ENCODE assay signal across 8 cellular contexts in the genomic region with DNA sequence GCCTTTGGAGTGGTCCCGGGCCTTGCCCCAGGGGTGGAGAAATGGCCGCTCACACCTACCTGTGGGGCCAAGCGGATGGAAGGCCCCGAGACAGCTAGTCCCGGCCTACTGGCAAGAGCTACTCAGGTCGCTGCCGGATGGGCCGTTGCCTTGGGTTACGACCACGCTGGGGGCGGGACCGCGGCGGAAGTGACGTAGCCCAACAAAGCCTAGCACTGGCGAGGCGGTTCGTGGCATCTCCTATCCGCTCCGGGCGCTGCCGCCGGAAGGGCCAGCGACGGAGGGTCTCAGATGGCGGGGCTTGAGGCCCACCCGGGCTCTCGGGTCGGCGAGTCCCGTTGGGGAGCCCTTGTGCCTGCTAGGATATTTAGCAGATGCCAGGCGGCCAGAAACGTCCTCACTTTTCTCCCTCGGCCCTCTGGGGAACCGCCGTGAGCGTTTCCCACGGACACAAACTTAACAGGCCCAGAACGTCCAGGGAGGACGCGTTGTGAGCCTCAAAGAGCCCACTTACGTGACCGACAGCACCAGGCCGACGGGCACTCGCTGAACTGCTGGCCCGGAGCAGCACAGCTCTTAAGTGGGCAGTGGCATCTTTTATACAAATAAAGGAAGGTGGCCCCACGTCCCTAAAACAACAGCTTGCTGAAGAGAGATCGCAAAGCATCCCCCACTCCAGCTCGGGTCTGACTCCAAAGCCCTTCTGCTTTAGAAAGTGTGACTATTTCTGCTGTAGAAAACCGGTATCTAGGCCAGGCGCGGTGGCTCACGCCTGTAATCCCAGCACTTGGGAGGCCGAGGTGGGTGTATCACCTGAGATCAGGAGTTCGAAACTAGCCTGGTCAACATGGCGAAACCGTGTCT. TPM values are rescaled to one million over a fixed set of nuclear protein-coding genes. Genes with fewer than 3 reads are reported as not detected.
DNase-seq lines count a peak whose midpoint lies in the region; ATAC-seq and TF ChIP-seq lines count a peak whose summit lies in the region.

C16orf46 (minus strand) TSS at position 162 of the 864 bp plus-strand sequence. CDS start 13,283 bp downstream, outside the sequence.

- no peak for TF ChIP-seq CTCF in progenitor cell of endocrine pancreas (IDR thresholded peaks at IDR 0.05; ENCODE audit: unreplicated experiment)
- no peak for TF ChIP-seq CTCF in upper lobe of right lung (IDR thresholded peaks at IDR 0.05)

- H3K27me3 Mint-ChIP-seq in progenitor cell of endocrine pancreas: no peaks in the 10 kb centered on the region

- no peaks in the 10 kb centered on the region for H3K4me1 Mint-ChIP-seq in progenitor cell of endocrine pancreas (ENCODE audit: low read depth)

- no peaks in the 10 kb centered on the region for H3K27me3 ChIP-seq in upper lobe of right lung

- peak within 1 kb of the TSS; percentile 76 for H3K4me3 ChIP-seq in upper lobe of right lung

- no peaks in the 10 kb centered on the region for H3K36me3 ChIP-seq in upper lobe of right lung

- no peaks in the 10 kb centered on the region for H3K36me3 Mint-ChIP-seq in progenitor cell of endocrine pancreas (ENCODE audit: insufficient read depth)

- H3K27ac Mint-ChIP-seq in progenitor cell of endocrine pancreas: no peak within 1 kb of the TSS

- ATAC-seq in HG02870 (IDR thresholded peaks at IDR 0.05; ENCODE audit: unreplicated experiment) (peak; percentile 96), left ventricle myocardium superior (peak; percentile 99), upper lobe of right lung (peak; percentile 98)

- intact Hi-C loops in left ventricle myocardium superior (cut with micrococcal nuclease) (loop anchor here (5.0 kb wide), 1 partner anchor 70 kb away; the partner anchor contains the start of genes CENPN and CMC2), upper lobe of right lung (cut with DNase I) (no loop called here)

- no peaks in the 10 kb centered on the region for H3K9me3 ChIP-seq in upper lobe of right lung

- peaks cover 11% of the 10 kb centered on the region for H3K4me1 ChIP-seq in upper lobe of right lung

- peak; percentile 81 for TF ChIP-seq POLR2A in GM15510 (IDR thresholded peaks at IDR 0.05; ENCODE audit: borderline replicate concordance, extremely low read depth, insufficient read length)

- DNase-seq in NCI-H146 (lab: John Stamatoyannopoulos, UW) (peak; percentile 91), T follicular helper cell (ENCODE audit: low read depth) (peak; percentile 91), amniotic stem cell (lab: John Stamatoyannopoulos, UW) (peak; percentile 86), left ventricle myocardium superior (peak; percentile 98), progenitor cell of endocrine pancreas (ENCODE audit: low spot score, unreplicated experiment) (peak; percentile 95), upper lobe of right lung (peak; percentile 99)

- H3K9me3 Mint-ChIP-seq in progenitor cell of endocrine pancreas (ENCODE audit: low read depth): no peaks in the 10 kb centered on the region

- H3K27ac ChIP-seq in upper lobe of right lung: peak within 1 kb of the TSS; percentile 92

- H3K4me3 Mint-ChIP-seq in progenitor cell of endocrine pancreas (ENCODE audit: low read depth): no peak within 1 kb of the TSS

RNA-seq across cellular contexts. Expression of gene C16orf46, which starts in this region (rescaled TPM):
- total RNA-seq in left ventricle myocardium superior (0.69 TPM), progenitor cell of endocrine pancreas (2.9 and 3.8 TPM in 2 replicates), upper lobe of right lung (1.5 TPM)

Comparison
In these comparisons a context has a peak if more than half of its experiments do, and no peak if none do; other contexts are left out.
1. Peak in every context shown above with its lines: DNase-seq, ATAC-seq, H3K4me3 ChIP-seq and H3K27ac ChIP-seq.
2. Peak in DNase-seq and ATAC-seq in left ventricle myocardium superior; RNA of the gene not detected or under 1 TPM.